33 cellular contexts compared by ENCODE assay signal in the genomic region with DNA sequence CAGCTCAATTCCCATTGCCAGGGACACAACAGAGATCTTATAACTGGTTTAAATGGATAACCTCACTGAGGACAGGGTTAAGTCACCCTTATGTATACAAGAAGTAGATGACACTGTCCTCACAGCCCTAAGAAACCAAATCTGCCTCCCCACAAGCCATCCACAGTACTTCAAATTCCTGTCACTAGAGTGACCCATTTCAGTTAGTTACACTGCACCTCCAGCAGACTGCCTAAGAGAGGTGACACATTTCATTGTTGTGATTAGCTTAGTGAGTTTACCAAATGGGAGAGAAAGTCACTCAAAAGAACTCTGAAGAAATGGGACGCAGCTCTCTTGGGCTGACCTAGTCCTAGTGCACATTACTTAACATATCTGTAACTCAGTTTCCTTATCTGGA. TPM values are rescaled to one million over a fixed set of nuclear protein-coding genes. Genes with fewer than 3 reads are reported as not detected.
"Had no signal": no experiment of that assay in that cellular context is flagged by ENCODE, and none has a peak within 500 bp of the region (broad histone marks: within the 10 kb centered on the region; RNA-seq: fewer than 3 reads in every experiment).

No MANE protein-coding gene starts in this region.

- H3K4me3 ChIP-seq: gastrocnemius medialis, lung, mucosa of descending colon, prostate gland, right atrium auricular region, thoracic aorta, tibial nerve, upper lobe of left lung had no signal

- H3K36me3 Mint-ChIP-seq: memory B cell; mesothelial cell of epicardium; naive B cell; natural killer cell treated with Interleukin-12 subunit alpha and Interleukin-12 subunit beta and Interleukin-15 and Interleukin-18, amount 100 ng/mL, for 72 hours; stimulated activated effector memory CD8-positive, alpha-beta T cell treated with anti-CD3 and anti-CD28 coated beads, Interleukin-12 subunit alpha, Interleukin-12 subunit beta, amount 100 ng/mL, for 72 hours had no signal

- H3K4me1 ChIP-seq: gastrocnemius medialis, prostate gland, right atrium auricular region, tibial nerve, upper lobe of left lung had no signal

- H3K4me1 Mint-ChIP-seq: memory B cell; mesothelial cell of epicardium; naive B cell; neural crest cell; stimulated activated effector memory CD8-positive, alpha-beta T cell treated with anti-CD3 and anti-CD28 coated beads, Interleukin-12 subunit alpha, Interleukin-12 subunit beta, amount 100 ng/mL, for 72 hours had no signal

- H3K4me3 Mint-ChIP-seq: memory B cell; mesothelial cell of epicardium; naive B cell; natural killer cell treated with Interleukin-12 subunit alpha and Interleukin-12 subunit beta and Interleukin-15 and Interleukin-18, amount 100 ng/mL, for 72 hours; neural crest cell; stimulated activated effector memory CD8-positive, alpha-beta T cell treated with anti-CD3 and anti-CD28 coated beads, Interleukin-12 subunit alpha, Interleukin-12 subunit beta, amount 100 ng/mL, for 72 hours had no signal

- H3K27ac Mint-ChIP-seq: memory B cell; mesothelial cell of epicardium; naive B cell; natural killer cell treated with Interleukin-12 subunit alpha and Interleukin-12 subunit beta and Interleukin-15 and Interleukin-18, amount 100 ng/mL, for 72 hours; stimulated activated effector memory CD8-positive, alpha-beta T cell treated with anti-CD3 and anti-CD28 coated beads, Interleukin-12 subunit alpha, Interleukin-12 subunit beta, amount 100 ng/mL, for 72 hours had no signal

- H3K9me3 Mint-ChIP-seq: neural crest cell had no signal

- H3K27ac ChIP-seq: epithelial cell of prostate, gastrocnemius medialis, prostate gland, right atrium auricular region, thoracic aorta, tibial nerve, upper lobe of left lung had no signal

- H3K27me3 Mint-ChIP-seq: memory B cell; naive B cell; natural killer cell treated with Interleukin-12 subunit alpha and Interleukin-12 subunit beta and Interleukin-15 and Interleukin-18, amount 100 ng/mL, for 72 hours had no signal

- H3K9me3 ChIP-seq: gastrocnemius medialis, mucosa of descending colon, prostate gland, right atrium auricular region, thoracic aorta, tibial nerve, upper lobe of left lung had no signal

- H3K27me3 ChIP-seq: gastrocnemius medialis, right atrium auricular region, tibial nerve, upper lobe of left lung had no signal

- H3K36me3 ChIP-seq: gastrocnemius medialis, prostate gland, right atrium auricular region, thoracic aorta, tibial nerve, upper lobe of left lung had no signal

- DNase-seq: cerebellar nuclear complex; cortex of kidney; foreskin fibroblast; gastrocnemius medialis; head of caudate nucleus; kidney; mucosa of descending colon; naive B cell; stimulated activated CD4-positive, alpha-beta T cell treated with anti-CD3 and anti-CD28 coated beads, Interleukin-2, amount 100 ng/mL, for 24 hours; stimulated activated CD4-positive, alpha-beta T cell treated with anti-CD3 and anti-CD28 coated beads, Interleukin-4, amount 100 ng/mL, for 24 hours; stimulated activated naive CD4-positive, alpha-beta T cell treated with Interleukin-2 at 50 U/mL for 16 hours; substantia nigra; upper lobe of left lung had no signal

- ATAC-seq: esophagus mucosa; gastrocnemius medialis; left lobe of liver; mucosa of descending colon; natural killer cell treated with Interleukin-12 subunit alpha and Interleukin-12 subunit beta and Interleukin-15 and Interleukin-18, amount 100 ng/mL, for 72 hours; sciatic nerve; stimulated activated effector memory CD8-positive, alpha-beta T cell treated with anti-CD3 and anti-CD28 coated beads, Interleukin-12 subunit alpha, Interleukin-12 subunit beta, amount 100 ng/mL, for 72 hours had no signal

- FAIRE-seq: kidney, urothelium cell line had no signal

RNA-seq across cellular contexts. Expression of gene HTR1A, which starts 53.6 kb away (rescaled TPM):
- total RNA-seq: dermis microvascular lymphatic vessel endothelial cell; esophagus mucosa; gastrocnemius medialis; glomerular endothelial cell; kidney; left lobe of liver; liver; mesothelial cell of epicardium; mucosa of descending colon; natural killer cell treated with Interleukin-12 subunit alpha and Interleukin-12 subunit beta and Interleukin-15 and Interleukin-18, amount 100 ng/mL, for 72 hours; neural crest cell; osteocyte; right atrium auricular region; sciatic nerve; skeletal muscle tissue; tibial nerve had no signal
- polyA plus RNA-seq: liver, lung had no signal
